In the genomic region with DNA sequence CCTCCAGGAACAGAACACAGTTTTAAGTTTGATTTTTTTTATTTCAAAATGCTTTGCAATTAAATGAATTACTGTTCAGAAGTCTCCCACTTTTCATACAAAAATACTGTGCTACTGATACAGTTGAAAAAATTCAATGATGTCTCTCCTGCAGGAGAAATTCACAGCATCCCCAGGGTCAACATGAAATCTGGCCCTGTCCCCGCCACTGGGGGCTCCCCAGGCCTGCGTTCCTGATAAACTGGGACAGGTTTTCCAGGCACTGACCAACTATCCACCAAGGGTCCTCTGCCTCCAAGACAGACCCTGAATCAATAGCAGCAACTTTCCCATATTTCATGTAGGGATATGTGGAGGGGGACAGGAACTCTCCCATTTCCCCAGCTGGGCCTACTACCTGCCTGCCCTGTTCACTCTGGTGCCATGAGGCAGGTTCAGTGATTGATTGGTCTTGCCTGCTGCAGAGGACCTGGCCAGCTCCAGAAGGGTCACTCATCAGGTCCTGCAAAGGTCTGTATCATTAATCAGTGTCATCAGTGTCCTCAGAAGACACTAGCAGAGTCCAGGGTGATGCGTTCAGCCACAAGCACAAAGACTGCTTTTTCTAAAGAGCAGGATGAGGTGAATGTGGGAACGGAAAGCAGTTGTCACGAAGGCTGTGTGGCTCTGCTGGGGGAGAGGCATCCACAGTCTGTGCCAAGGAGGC, we compare ENCODE assay signal across 2 cellular contexts.
A peak's percentile ranks its signal among the peaks of the same experiment; 100 is the strongest.
TF ChIP-seq lines count a peak whose summit lies in the region.

No MANE protein-coding gene starts in this region.

TF ChIP-seq in HEK293, 187 proteins besides CTCF, POLR2A, EP300 and RAD21:
- TF ChIP-seq ZBTB17 (tag by site-specific recombination; IDR thresholded peaks at IDR 0.05) = peak; percentile 90
- TF ChIP-seq ZNF555 (tag by site-specific recombination; conservative IDR thresholded peaks at IDR 0.05) = no peak
- TF ChIP-seq ZNF366 (tag by site-specific recombination; conservative IDR thresholded peaks at IDR 0.05) = peak; percentile 34; the same call in 1 of the 2 replicates
- no peak for TF ChIP-seq ZNF341 (tag by site-specific recombination; IDR thresholded peaks at IDR 0.05; ENCODE audit: low read depth)

TF ChIP-seq in SK-N-SH, 30 proteins besides CTCF, POLR2A, EP300 and RAD21:
- TF ChIP-seq NFIC (IDR thresholded peaks at IDR 0.05; ENCODE audit: borderline replicate concordance) (no peak), JUND (IDR thresholded peaks at IDR 0.05) (no peak), FOSL2 (IDR thresholded peaks at IDR 0.05; ENCODE audit: borderline replicate concordance, low read depth) (no peak), RXRA (IDR thresholded peaks at IDR 0.05; ENCODE audit: borderline replicate concordance, low read depth) (no peak), TEAD4 (IDR thresholded peaks at IDR 0.05; ENCODE audit: borderline replicate concordance, insufficient read depth) (no peak), YY1 (IDR thresholded peaks at IDR 0.05; ENCODE audit: low read depth) (no peak), EZH2phosphoT487 (IDR thresholded peaks at IDR 0.05; ENCODE audit: borderline replicate concordance, low read depth) (no peak), REST (IDR thresholded peaks at IDR 0.05; ENCODE audit: low read depth, low read length) (no peak), GABPA (IDR thresholded peaks at IDR 0.05; ENCODE audit: low read depth) (no peak), PBX3 (IDR thresholded peaks at IDR 0.05) (no peak), RCOR1 (IDR thresholded peaks at IDR 0.05; ENCODE audit: low read length) (no peak), NRF1 (IDR thresholded peaks at IDR 0.05; ENCODE audit: low read depth, low read length) (no peak), GATA2 (CRISPR knock-in tag; IDR thresholded peaks at IDR 0.05) (no peak), FOXJ3 (CRISPR knock-in tag; IDR thresholded peaks at IDR 0.05) (no peak), RFX5 (IDR thresholded peaks at IDR 0.05; ENCODE audit: low read length) (no peak), POLR2AphosphoS5 (IDR thresholded peaks at IDR 0.05; ENCODE audit: low read depth, low read length) (no peak)
- TF ChIP-seq, protein P1, sequence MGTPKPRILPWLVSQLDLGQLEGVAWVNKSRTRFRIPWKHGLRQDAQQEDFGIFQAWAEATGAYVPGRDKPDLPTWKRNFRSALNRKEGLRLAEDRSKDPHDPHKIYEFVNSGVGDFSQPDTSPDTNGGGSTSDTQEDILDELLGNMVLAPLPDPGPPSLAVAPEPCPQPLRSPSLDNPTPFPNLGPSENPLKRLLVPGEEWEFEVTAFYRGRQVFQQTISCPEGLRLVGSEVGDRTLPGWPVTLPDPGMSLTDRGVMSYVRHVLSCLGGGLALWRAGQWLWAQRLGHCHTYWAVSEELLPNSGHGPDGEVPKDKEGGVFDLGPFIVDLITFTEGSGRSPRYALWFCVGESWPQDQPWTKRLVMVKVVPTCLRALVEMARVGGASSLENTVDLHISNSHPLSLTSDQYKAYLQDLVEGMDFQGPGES (IDR thresholded peaks at IDR 0.05; ENCODE audit: low read depth, low read length) = no peak
- TF ChIP-seq, protein P2, sequence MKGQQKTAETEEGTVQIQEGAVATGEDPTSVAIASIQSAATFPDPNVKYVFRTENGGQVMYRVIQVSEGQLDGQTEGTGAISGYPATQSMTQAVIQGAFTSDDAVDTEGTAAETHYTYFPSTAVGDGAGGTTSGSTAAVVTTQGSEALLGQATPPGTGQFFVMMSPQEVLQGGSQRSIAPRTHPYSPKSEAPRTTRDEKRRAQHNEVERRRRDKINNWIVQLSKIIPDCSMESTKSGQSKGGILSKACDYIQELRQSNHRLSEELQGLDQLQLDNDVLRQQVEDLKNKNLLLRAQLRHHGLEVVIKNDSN (IDR thresholded peaks at IDR 0.05; ENCODE audit: borderline replicate concordance, low read depth) = no peak
- TF ChIP-seq, protein P3, sequence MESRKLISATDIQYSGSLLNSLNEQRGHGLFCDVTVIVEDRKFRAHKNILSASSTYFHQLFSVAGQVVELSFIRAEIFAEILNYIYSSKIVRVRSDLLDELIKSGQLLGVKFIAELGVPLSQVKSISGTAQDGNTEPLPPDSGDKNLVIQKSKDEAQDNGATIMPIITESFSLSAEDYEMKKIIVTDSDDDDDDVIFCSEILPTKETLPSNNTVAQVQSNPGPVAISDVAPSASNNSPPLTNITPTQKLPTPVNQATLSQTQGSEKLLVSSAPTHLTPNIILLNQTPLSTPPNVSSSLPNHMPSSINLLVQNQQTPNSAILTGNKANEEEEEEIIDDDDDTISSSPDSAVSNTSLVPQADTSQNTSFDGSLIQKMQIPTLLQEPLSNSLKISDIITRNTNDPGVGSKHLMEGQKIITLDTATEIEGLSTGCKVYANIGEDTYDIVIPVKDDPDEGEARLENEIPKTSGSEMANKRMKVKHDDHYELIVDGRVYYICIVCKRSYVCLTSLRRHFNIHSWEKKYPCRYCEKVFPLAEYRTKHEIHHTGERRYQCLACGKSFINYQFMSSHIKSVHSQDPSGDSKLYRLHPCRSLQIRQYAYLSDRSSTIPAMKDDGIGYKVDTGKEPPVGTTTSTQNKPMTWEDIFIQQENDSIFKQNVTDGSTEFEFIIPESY (IDR thresholded peaks at IDR 0.05; ENCODE audit: borderline replicate concordance, low read depth) = no peak
